Comparison of ENCODE assay signal across 2 cellular contexts in the genomic region with DNA sequence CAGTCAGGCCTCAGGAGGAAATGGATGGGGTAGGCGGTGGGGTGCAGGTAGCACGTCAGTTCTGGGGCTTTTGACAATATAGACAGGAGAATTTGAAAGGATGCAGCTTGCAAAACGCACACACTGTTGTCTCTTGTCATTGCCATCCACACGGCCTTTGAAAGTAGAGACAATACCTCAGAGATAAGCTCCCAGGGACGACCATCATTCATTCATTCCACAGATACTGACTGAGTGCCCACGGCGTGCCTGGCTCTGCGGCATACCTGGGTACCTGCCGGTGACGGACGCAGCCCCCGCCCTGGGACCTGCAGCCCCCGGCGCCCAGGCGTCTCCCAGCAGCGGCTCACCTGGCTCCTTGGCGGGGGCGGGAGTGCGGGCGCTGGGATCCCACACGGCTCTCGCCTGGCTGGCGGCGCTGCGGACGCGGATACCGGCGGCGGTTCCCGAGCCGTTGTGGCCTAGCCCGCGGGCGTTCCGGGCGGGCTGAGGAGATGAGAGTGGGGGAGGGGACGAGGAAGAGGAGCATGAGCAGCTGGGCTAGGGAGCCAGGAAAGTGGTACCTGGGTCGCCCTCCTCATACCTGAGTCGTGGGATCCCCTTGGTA.
A peak's percentile ranks its signal among the peaks of the same experiment; 100 is the strongest.
TF ChIP-seq lines count a peak whose summit lies in the region.

A gene with protein sequence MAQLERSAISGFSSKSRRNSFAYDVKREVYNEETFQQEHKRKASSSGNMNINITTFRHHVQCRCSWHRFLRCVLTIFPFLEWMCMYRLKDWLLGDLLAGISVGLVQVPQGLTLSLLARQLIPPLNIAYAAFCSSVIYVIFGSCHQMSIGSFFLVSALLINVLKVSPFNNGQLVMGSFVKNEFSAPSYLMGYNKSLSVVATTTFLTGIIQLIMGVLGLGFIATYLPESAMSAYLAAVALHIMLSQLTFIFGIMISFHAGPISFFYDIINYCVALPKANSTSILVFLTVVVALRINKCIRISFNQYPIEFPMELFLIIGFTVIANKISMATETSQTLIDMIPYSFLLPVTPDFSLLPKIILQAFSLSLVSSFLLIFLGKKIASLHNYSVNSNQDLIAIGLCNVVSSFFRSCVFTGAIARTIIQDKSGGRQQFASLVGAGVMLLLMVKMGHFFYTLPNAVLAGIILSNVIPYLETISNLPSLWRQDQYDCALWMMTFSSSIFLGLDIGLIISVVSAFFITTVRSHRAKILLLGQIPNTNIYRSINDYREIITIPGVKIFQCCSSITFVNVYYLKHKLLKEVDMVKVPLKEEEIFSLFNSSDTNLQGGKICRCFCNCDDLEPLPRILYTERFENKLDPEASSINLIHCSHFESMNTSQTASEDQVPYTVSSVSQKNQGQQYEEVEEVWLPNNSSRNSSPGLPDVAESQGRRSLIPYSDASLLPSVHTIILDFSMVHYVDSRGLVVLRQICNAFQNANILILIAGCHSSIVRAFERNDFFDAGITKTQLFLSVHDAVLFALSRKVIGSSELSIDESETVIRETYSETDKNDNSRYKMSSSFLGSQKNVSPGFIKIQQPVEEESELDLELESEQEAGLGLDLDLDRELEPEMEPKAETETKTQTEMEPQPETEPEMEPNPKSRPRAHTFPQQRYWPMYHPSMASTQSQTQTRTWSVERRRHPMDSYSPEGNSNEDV (minus strand): TSS at position 488 of the 607 bp plus-strand sequence. CDS start 4,934 bp downstream, outside the sequence.

TF ChIP-seq in HCT116, 20 proteins besides CTCF, POLR2A, EP300 and RAD21:
- TF ChIP-seq CBX3 (IDR thresholded peaks at IDR 0.05; ENCODE audit: low read depth) (no peak), SRF (IDR thresholded peaks at IDR 0.05; ENCODE audit: low read depth) (no peak), ZFX (IDR thresholded peaks at IDR 0.05) (no peak), EGR1 (IDR thresholded peaks at IDR 0.05; ENCODE audit: low read depth) (no peak), TCF7L2 (IDR thresholded peaks at IDR 0.05; ENCODE audit: borderline replicate concordance, extremely low read depth, insufficient read depth, insufficient read length) (no peak), FOSL1 (IDR thresholded peaks at IDR 0.05; ENCODE audit: low read depth) (no peak), EZH2 (IDR thresholded peaks at IDR 0.05) (no peak), ELF1 (IDR thresholded peaks at IDR 0.05; ENCODE audit: borderline replicate concordance, low read depth) (no peak), JUND (IDR thresholded peaks at IDR 0.05) (no peak), POLR2AphosphoS5 (IDR thresholded peaks at IDR 0.05; ENCODE audit: low read depth, low read length) (no peak)
- TF ChIP-seq, protein P1, sequence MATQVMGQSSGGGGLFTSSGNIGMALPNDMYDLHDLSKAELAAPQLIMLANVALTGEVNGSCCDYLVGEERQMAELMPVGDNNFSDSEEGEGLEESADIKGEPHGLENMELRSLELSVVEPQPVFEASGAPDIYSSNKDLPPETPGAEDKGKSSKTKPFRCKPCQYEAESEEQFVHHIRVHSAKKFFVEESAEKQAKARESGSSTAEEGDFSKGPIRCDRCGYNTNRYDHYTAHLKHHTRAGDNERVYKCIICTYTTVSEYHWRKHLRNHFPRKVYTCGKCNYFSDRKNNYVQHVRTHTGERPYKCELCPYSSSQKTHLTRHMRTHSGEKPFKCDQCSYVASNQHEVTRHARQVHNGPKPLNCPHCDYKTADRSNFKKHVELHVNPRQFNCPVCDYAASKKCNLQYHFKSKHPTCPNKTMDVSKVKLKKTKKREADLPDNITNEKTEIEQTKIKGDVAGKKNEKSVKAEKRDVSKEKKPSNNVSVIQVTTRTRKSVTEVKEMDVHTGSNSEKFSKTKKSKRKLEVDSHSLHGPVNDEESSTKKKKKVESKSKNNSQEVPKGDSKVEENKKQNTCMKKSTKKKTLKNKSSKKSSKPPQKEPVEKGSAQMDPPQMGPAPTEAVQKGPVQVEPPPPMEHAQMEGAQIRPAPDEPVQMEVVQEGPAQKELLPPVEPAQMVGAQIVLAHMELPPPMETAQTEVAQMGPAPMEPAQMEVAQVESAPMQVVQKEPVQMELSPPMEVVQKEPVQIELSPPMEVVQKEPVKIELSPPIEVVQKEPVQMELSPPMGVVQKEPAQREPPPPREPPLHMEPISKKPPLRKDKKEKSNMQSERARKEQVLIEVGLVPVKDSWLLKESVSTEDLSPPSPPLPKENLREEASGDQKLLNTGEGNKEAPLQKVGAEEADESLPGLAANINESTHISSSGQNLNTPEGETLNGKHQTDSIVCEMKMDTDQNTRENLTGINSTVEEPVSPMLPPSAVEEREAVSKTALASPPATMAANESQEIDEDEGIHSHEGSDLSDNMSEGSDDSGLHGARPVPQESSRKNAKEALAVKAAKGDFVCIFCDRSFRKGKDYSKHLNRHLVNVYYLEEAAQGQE (IDR thresholded peaks at IDR 0.05; ENCODE audit: low read depth) = no peak
- TF ChIP-seq, protein P2, sequence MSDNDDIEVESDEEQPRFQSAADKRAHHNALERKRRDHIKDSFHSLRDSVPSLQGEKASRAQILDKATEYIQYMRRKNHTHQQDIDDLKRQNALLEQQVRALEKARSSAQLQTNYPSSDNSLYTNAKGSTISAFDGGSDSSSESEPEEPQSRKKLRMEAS (IDR thresholded peaks at IDR 0.05) = no peak

TF ChIP-seq in GM12878, 131 proteins besides CTCF, POLR2A, EP300 and RAD21:
- peak in 1 of 2 experiments; percentile 44; a peak in 1 of 3 replicates for TF ChIP-seq EGR1 (IDR thresholded peaks at IDR 0.05; ENCODE audit: borderline replicate concordance in 1 of 2, low read depth in 2 of 2, low read length in 2 of 2)
- TF ChIP-seq, protein P3, sequence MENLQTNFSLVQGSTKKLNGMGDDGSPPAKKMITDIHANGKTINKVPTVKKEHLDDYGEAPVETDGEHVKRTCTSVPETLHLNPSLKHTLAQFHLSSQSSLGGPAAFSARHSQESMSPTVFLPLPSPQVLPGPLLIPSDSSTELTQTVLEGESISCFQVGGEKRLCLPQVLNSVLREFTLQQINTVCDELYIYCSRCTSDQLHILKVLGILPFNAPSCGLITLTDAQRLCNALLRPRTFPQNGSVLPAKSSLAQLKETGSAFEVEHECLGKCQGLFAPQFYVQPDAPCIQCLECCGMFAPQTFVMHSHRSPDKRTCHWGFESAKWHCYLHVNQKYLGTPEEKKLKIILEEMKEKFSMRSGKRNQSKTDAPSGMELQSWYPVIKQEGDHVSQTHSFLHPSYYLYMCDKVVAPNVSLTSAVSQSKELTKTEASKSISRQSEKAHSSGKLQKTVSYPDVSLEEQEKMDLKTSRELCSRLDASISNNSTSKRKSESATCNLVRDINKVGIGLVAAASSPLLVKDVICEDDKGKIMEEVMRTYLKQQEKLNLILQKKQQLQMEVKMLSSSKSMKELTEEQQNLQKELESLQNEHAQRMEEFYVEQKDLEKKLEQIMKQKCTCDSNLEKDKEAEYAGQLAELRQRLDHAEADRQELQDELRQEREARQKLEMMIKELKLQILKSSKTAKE (IDR thresholded peaks at IDR 0.05; ENCODE audit: low read depth, poor library complexity, severe bottlenecking) = no peak
